16 cellular contexts compared by ENCODE assay signal in the genomic region with DNA sequence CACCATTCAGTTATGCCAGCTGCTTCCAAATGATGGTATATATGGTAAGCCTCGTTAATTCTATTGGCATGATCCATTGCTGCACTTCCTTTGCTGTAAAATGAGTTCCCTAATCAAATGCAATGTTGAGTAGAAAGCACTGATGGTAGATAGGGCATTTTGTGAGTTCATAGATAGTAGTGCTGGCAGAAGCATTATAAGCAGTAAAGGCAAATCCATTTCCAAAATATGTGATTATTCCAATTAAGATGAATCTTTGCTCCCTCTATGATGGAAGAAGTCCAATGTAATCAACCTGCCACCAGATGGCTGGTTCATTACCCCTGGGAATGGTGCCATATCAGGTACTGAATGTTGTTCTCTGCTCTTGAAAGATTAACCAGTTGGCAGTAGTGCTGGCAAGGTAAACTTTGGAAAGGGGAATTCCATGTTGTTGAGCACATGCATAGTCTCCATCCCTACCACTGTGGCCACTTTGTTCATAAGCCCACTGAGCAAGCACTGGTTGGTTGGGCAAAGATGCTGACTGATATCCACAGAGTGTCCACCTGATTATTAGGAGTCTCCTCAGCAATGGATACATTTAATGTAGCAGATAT. TPM values are rescaled to one million over a fixed set of nuclear protein-coding genes. Genes with fewer than 3 reads are reported as not detected.
DNase-seq lines count a peak whose midpoint lies in the region; ATAC-seq and TF ChIP-seq lines count a peak whose summit lies in the region.
"Had no signal": no experiment of that assay in that cellular context is flagged by ENCODE, and none has a peak within 500 bp of the region (broad histone marks: within the 10 kb centered on the region; RNA-seq: fewer than 3 reads in every experiment).

No MANE protein-coding gene starts in this region.

- ATAC-seq in left colon (peak; percentile 90), HG03571 (IDR thresholded peaks at IDR 0.05; ENCODE audit: unreplicated experiment) (no peak), HG02623 (IDR thresholded peaks at IDR 0.05; ENCODE audit: unreplicated experiment) (no peak)
- ATAC-seq: activated naive CD8-positive, alpha-beta T cell treated with anti-CD3 and anti-CD28 coated beads, Interleukin-2, amount 50 U/mL, for 24 hours; CD8-positive, alpha-beta T cell; sciatic nerve had no signal

- DNase-seq in BE2C: peak; percentile 74
- peak; percentile 93 for DNase-seq in LNCaP clone FGC (ENCODE audit: low read depth)
- peak; percentile 44 for DNase-seq in NCI-H524 treated with DMSO at 0.1 percent for 48 hours (lab: John Stamatoyannopoulos, UW)
- DNase-seq in left colon: peak; percentile 47 to 60
- DNase-seq in dedifferentiated amniotic fluid mesenchymal stem cell (ENCODE audit: extremely low spot score): no peak
- DNase-seq in NCI-H2227 treated with DMSO at 0.1 percent for 48 hours (lab: John Stamatoyannopoulos, UW): no peak
- DNase-seq: ACHN; activated CD4-positive, CD25-positive, alpha-beta regulatory T cell treated with anti-CD3 and anti-CD28 coated beads, Interleukin-2, amount 50 U/mL, for 72 hours; activated naive CD8-positive, alpha-beta T cell treated with anti-CD3 and anti-CD28 coated beads, Interleukin-2, amount 50 U/mL, for 24 hours; CD8-positive, alpha-beta T cell; effector CD4-positive, alpha-beta T cell had no signal

- H3K27me3 ChIP-seq in BE2C: no peaks in the 10 kb centered on the region

- TF ChIP-seq CTCF in BE2C (IDR thresholded peaks at IDR 0.05; ENCODE audit: low read depth, low read length) (no peak), LNCaP clone FGC (IDR thresholded peaks at IDR 0.05; ENCODE audit: control insufficient read depth, extremely low read depth, insufficient read depth) (no peak)

- peaks cover 27% of the 10 kb centered on the region for H3K4me1 ChIP-seq in BE2C

- H3K4me3 ChIP-seq in BE2C (ENCODE audit: low read depth, low read length) (no peak overlapping the region), LNCaP clone FGC (ENCODE audit: low read depth, low read length) (no peak overlapping the region)
- H3K4me3 ChIP-seq: hepatocyte had no signal

- no peaks in the 10 kb centered on the region for H3K36me3 ChIP-seq in BE2C

- no peaks in the 10 kb centered on the region for H3K9me3 ChIP-seq in BE2C

- intact Hi-C loops in left colon (cut with DNase I, micrococcal nuclease): no loop called here

RNA-seq across cellular contexts. Expression of a gene that starts 5.6 kb away (rescaled TPM):
- polyA plus RNA-seq in BE2C (2012; ENCODE audit: insufficient read depth, insufficient read length, low read depth): 63.0 TPM
- total RNA-seq in left colon: 10 to 100 TPM; 18.2 to 22.2 TPM

RNA-seq across cellular contexts. Expression of a gene that starts 58.5 kb away (rescaled TPM):
- polyA plus RNA-seq in BE2C (2012; ENCODE audit: insufficient read depth, insufficient read length, low read depth): not detected
- 1 to 10 TPM; 2.3 to 6.9 TPM for total RNA-seq in left colon
- total RNA-seq: CD8-positive, alpha-beta T cell; MCF 10A had no signal

Comparison
In these comparisons a context has a peak if more than half of its experiments do, and no peak if none do; other contexts are left out.
1. DNase-seq: peak in BE2C (single experiment), LNCaP clone FGC (single experiment), NCI-H524 treated with DMSO at 0.1 percent for 48 hours (single experiment) and left colon (2 of 2); none in dedifferentiated amniotic fluid mesenchymal stem cell (single experiment) and NCI-H2227 treated with DMSO at 0.1 percent for 48 hours (single experiment).